Comparison of ENCODE assay signal across 11 cellular contexts in genomic region chr17:7982171-7982570, GRCh38. TPM values are rescaled to one million over a fixed set of nuclear protein-coding genes. Genes with fewer than 3 reads are reported as not detected.
A peak's percentile ranks its signal among the peaks of the same experiment; 100 is the strongest.
DNase-seq lines count a peak whose midpoint lies in the region; ATAC-seq lines count a peak whose summit lies in the region.
"Had no signal": no experiment of that assay in that cellular context is flagged by ENCODE, and none has a peak within 500 bp of the region (broad histone marks: within the 10 kb centered on the region; RNA-seq: fewer than 3 reads in every experiment).

No MANE protein-coding gene starts in this region.

- intact Hi-C loops in naive thymus-derived CD4-positive, alpha-beta T cell (cut with micrococcal nuclease): no loop called here
- intact Hi-C loops in left ventricle myocardium superior (cut with micrococcal nuclease): loop anchor here (10.0 kb wide), 1 partner anchor 73 kb away; no protein-coding TSS in a partner anchor

- H3K9me3 Mint-ChIP-seq in naive thymus-derived CD4-positive, alpha-beta T cell: peaks cover 0 to 6% (median 0%) of the 10 kb centered on the region in 11 donors

- H3K36me3 ChIP-seq in naive thymus-derived CD4-positive, alpha-beta T cell (ENCODE audit: control insufficient read depth in 2 of 3, insufficient read depth in 3 of 3, low read length in 3 of 3): no peaks in the 10 kb centered on the region

- no peak overlapping the region for H3K27ac Mint-ChIP-seq in naive thymus-derived CD4-positive, alpha-beta T cell
- H3K27ac Mint-ChIP-seq: CD8-positive, alpha-beta memory T cell; endodermal cell had no signal

- peaks cover 0 to 23% (median 0%) of the 10 kb centered on the region in 5 donors for H3K27me3 Mint-ChIP-seq in naive thymus-derived CD4-positive, alpha-beta T cell

- CTCF ChIA-PET in naive thymus-derived CD4-positive, alpha-beta T cell (lab: Charles Lee): interaction anchor here (1.5 kb wide), 1 partner anchor 67 kb away, joined by 3 read pairs; the partner anchor contains the start of gene RNF227

- H3K36me3 Mint-ChIP-seq in naive thymus-derived CD4-positive, alpha-beta T cell: peaks cover 0 to 1% (median 0%) of the 10 kb centered on the region in 5 donors

- H3K4me3 Mint-ChIP-seq in naive thymus-derived CD4-positive, alpha-beta T cell: no peak overlapping the region
- H3K4me3 Mint-ChIP-seq: CD8-positive, alpha-beta memory T cell; endodermal cell had no signal

- H3K27ac ChIP-seq in naive thymus-derived CD4-positive, alpha-beta T cell (ENCODE audit: low read depth, low read length): no peak overlapping the region

- DNase-seq in EH (ENCODE audit: low read depth) (peak; percentile 76), NOMO-1 treated with DMSO at 0.1 percent for 48 hours (lab: John Stamatoyannopoulos, UW; ENCODE audit: unreplicated experiment) (peak; percentile 40), dedifferentiated amniotic fluid mesenchymal stem cell (ENCODE audit: extremely low spot score) (peak; percentile 59), left ventricle myocardium superior (no peak), NCI-H187 treated with DMSO at 0.1 percent for 48 hours (lab: John Stamatoyannopoulos, UW) (no peak)
- DNase-seq in naive thymus-derived CD4-positive, alpha-beta T cell: no peak
- DNase-seq in stimulated activated CD4-positive, alpha-beta T cell treated with anti-CD3 and anti-CD28 coated beads, Interleukin-4, amount 100 ng/mL, for 24 hours: no peak
- DNase-seq: CD8-positive, alpha-beta memory T cell; small intestine had no signal

- peaks cover 0 to 3% (median 0%) of the 10 kb centered on the region in 7 donors for H3K4me1 Mint-ChIP-seq in naive thymus-derived CD4-positive, alpha-beta T cell
- H3K4me1 Mint-ChIP-seq: CD8-positive, alpha-beta memory T cell had no signal

- H3K4me1 ChIP-seq in naive thymus-derived CD4-positive, alpha-beta T cell (ENCODE audit: control insufficient read depth in 2 of 2, insufficient read depth in 2 of 2, low read length in 2 of 2): no peaks in the 10 kb centered on the region

- ATAC-seq in naive thymus-derived CD4-positive, alpha-beta T cell: peak; percentile 52
- ATAC-seq in left ventricle myocardium superior (no peak), GM18861 (IDR thresholded peaks at IDR 0.05; ENCODE audit: unreplicated experiment) (no peak)

- H3K4me3 ChIP-seq in naive thymus-derived CD4-positive, alpha-beta T cell (ENCODE audit: low read length): no peak overlapping the region

- no peaks in the 10 kb centered on the region for H3K27me3 ChIP-seq in naive thymus-derived CD4-positive, alpha-beta T cell (ENCODE audit: control insufficient read depth in 2 of 2, insufficient read depth in 2 of 2, low read length in 2 of 2)

- H3K9me3 ChIP-seq in naive thymus-derived CD4-positive, alpha-beta T cell (ENCODE audit: control insufficient read depth in 2 of 3, low read length in 3 of 3): no peaks in the 10 kb centered on the region

- POLR2A ChIA-PET in naive thymus-derived CD4-positive, alpha-beta T cell (lab: Charles Lee): interaction anchor here (1.5 kb wide), 1 partner anchor 67 kb away, joined by 3 read pairs; no protein-coding TSS in a partner anchor

RNA-seq across cellular contexts. Expression of gene GUCY2D, which starts 20.2 kb away (rescaled TPM):
- total RNA-seq in naive thymus-derived CD4-positive, alpha-beta T cell: under 1 TPM in 3 of 5 experiments, not detected in 2; 0.07 to 0.32 (median 0.20) TPM
- under 1 TPM in 1 of 2 donors, not detected in 1; 0.98 TPM for polyA plus RNA-seq in naive thymus-derived CD4-positive, alpha-beta T cell
- not detected for total RNA-seq in left ventricle myocardium superior
- total RNA-seq: CD8-positive, alpha-beta memory T cell had no signal
- polyA plus RNA-seq: small intestine had no signal

RNA-seq across cellular contexts. Expression of gene CNTROB, which starts 50.2 kb away (rescaled TPM):
- total RNA-seq in naive thymus-derived CD4-positive, alpha-beta T cell: 10 to 100 TPM; 29.0 to 50.5 (median 33.6) TPM
- polyA plus RNA-seq in naive thymus-derived CD4-positive, alpha-beta T cell: 10 to 100 TPM; 10.4 to 16.7 TPM
- 10.8 TPM for total RNA-seq in left ventricle myocardium superior

RNA-seq across cellular contexts. Expression of gene TRAPPC1, which starts 50.4 kb away (rescaled TPM):
- 100 to 1,000 TPM in 3 of 5 experiments, 10 to 100 TPM in 2; 71.4 to 216 (median 103) TPM for total RNA-seq in naive thymus-derived CD4-positive, alpha-beta T cell
- polyA plus RNA-seq in naive thymus-derived CD4-positive, alpha-beta T cell: 100 to 1,000 TPM; 227 to 235 TPM
- total RNA-seq in left ventricle myocardium superior: 107 TPM

RNA-seq across cellular contexts. Expression of gene KCNAB3, which starts 52.5 kb away (rescaled TPM):
- 10 to 100 TPM in 4 of 5 experiments, 1 to 10 TPM in 1; 9.4 to 18.0 (median 17.5) TPM for total RNA-seq in naive thymus-derived CD4-positive, alpha-beta T cell
- under 1 TPM; 0.10 to 0.25 TPM for polyA plus RNA-seq in naive thymus-derived CD4-positive, alpha-beta T cell
- total RNA-seq in left ventricle myocardium superior: 0.52 TPM
- polyA plus RNA-seq: CD8-positive, alpha-beta memory T cell had no signal

RNA-seq across cellular contexts. Expression of gene ALOX15B, which starts 56.7 kb away (rescaled TPM):
- under 1 TPM in 1 of 5 experiments, not detected in 4; 0.61 TPM for total RNA-seq in naive thymus-derived CD4-positive, alpha-beta T cell
- polyA plus RNA-seq in naive thymus-derived CD4-positive, alpha-beta T cell: not detected
- not detected for total RNA-seq in left ventricle myocardium superior
- total RNA-seq: CD8-positive, alpha-beta memory T cell; endodermal cell had no signal
- polyA plus RNA-seq: CD8-positive, alpha-beta memory T cell had no signal

Comparison
In these comparisons a context has a peak if more than half of its experiments do, and no peak if none do; other contexts are left out.
1. DNase-seq: peak in EH (single experiment), NOMO-1 treated with DMSO at 0.1 percent for 48 hours (single experiment) and dedifferentiated amniotic fluid mesenchymal stem cell (single experiment); none in naive thymus-derived CD4-positive, alpha-beta T cell (0 of 9), stimulated activated CD4-positive, alpha-beta T cell treated with anti-CD3 and anti-CD28 coated beads, Interleukin-4, amount 100 ng/mL, for 24 hours (single experiment), left ventricle myocardium superior (single experiment) and NCI-H187 treated with DMSO at 0.1 percent for 48 hours (single experiment).